ENCODE assay signal across 1 cellular context in genomic region chr18:25726278-25726677, GRCh38.
TF ChIP-seq lines count a peak whose summit lies in the region.

No MANE protein-coding gene starts in this region.

TF ChIP-seq in SK-N-SH, 30 proteins besides CTCF, POLR2A, EP300 and RAD21 (continued from another document):
- TF ChIP-seq RFX5 (IDR thresholded peaks at IDR 0.05; ENCODE audit: low read length) (no peak), IRF3 (IDR thresholded peaks at IDR 0.05; ENCODE audit: low read depth, low read length) (no peak), NRF1 (IDR thresholded peaks at IDR 0.05; ENCODE audit: low read depth, low read length) (no peak), CHD2 (IDR thresholded peaks at IDR 0.05; ENCODE audit: low read length, partially characterized antibody) (no peak), RXRA (IDR thresholded peaks at IDR 0.05; ENCODE audit: borderline replicate concordance, low read depth) (no peak), JUND (IDR thresholded peaks at IDR 0.05) (no peak), ELF1 (IDR thresholded peaks at IDR 0.05) (no peak), TEAD4 (IDR thresholded peaks at IDR 0.05; ENCODE audit: borderline replicate concordance, insufficient read depth) (no peak), GATA2 (CRISPR knock-in tag; IDR thresholded peaks at IDR 0.05) (no peak), SMC3 (IDR thresholded peaks at IDR 0.05; ENCODE audit: low read depth, low read length) (no peak)
- TF ChIP-seq, protein P1, sequence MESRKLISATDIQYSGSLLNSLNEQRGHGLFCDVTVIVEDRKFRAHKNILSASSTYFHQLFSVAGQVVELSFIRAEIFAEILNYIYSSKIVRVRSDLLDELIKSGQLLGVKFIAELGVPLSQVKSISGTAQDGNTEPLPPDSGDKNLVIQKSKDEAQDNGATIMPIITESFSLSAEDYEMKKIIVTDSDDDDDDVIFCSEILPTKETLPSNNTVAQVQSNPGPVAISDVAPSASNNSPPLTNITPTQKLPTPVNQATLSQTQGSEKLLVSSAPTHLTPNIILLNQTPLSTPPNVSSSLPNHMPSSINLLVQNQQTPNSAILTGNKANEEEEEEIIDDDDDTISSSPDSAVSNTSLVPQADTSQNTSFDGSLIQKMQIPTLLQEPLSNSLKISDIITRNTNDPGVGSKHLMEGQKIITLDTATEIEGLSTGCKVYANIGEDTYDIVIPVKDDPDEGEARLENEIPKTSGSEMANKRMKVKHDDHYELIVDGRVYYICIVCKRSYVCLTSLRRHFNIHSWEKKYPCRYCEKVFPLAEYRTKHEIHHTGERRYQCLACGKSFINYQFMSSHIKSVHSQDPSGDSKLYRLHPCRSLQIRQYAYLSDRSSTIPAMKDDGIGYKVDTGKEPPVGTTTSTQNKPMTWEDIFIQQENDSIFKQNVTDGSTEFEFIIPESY (IDR thresholded peaks at IDR 0.05; ENCODE audit: borderline replicate concordance, low read depth): no peak
